In genomic region chr6:35590622-35591066, GRCh38 we compare ENCODE assay signal across 1 cellular context.
TF ChIP-seq lines count a peak whose summit lies in the region.

No MANE protein-coding gene starts in this region.

TF ChIP-seq in liver, 16 proteins besides CTCF, POLR2A, EP300 and RAD21 (continued from another document):
- TF ChIP-seq REST (IDR thresholded peaks at IDR 0.05) (no peak), FOXA1 (IDR thresholded peaks at IDR 0.05) (no peak), ATF3 (IDR thresholded peaks at IDR 0.05) (no peak), SP1 (IDR thresholded peaks at IDR 0.05) (peak; percentile 73), NR2F2 (IDR thresholded peaks at IDR 0.05) (peak; percentile 68), RXRA (IDR thresholded peaks at IDR 0.05) (peak in 1 of 2 donors; percentile 39), GABPA (IDR thresholded peaks at IDR 0.05 in 1 of 2, conservative IDR thresholded peaks at IDR 0.05 in 1 of 2) (no peak)
